In genomic region chr14:64363265-64363840, GRCh38 we compare ENCODE assay signal across 20 cellular contexts. TPM values are rescaled to one million over a fixed set of nuclear protein-coding genes. Genes with fewer than 3 reads are reported as not detected.
DNase-seq lines count a peak whose midpoint lies in the region; ATAC-seq and TF ChIP-seq lines count a peak whose summit lies in the region.
"Had no signal": no experiment of that assay in that cellular context is flagged by ENCODE, and none has a peak within 500 bp of the region (broad histone marks: within the 10 kb centered on the region; RNA-seq: fewer than 3 reads in every experiment).

No MANE protein-coding gene starts in this region.

- no peak overlapping the region for H2AFZ ChIP-seq in mammary epithelial cell (ENCODE audit: low read depth, low read length)
- peak overlapping the region; percentile 14 for H2AFZ ChIP-seq in fibroblast of lung (ENCODE audit: low read length)
- H2AFZ ChIP-seq: hepatocyte had no signal

- POLR2A ChIA-PET in MCF 10A (lab: Yijun Ruan, JAX): interaction anchor here (0.6 kb wide), 1 partner anchor 20 kb away, joined by 4 read pairs; no protein-coding TSS in a partner anchor

- ATAC-seq in right lobe of liver (no peak), HG03354 (IDR thresholded peaks at IDR 0.05; ENCODE audit: poor library complexity, severe bottlenecking, unreplicated experiment) (no peak)
- ATAC-seq: left cardiac atrium, Panc1 had no signal

- in situ Hi-C loops in mammary epithelial cell (cut with MboI; ENCODE audit: low sequenced_read_pairs in 2 of 2): no loop called here

- H3K36me3 ChIP-seq in mammary epithelial cell (ENCODE audit: insufficient read depth, low read length): no peaks in the 10 kb centered on the region
- H3K36me3 ChIP-seq in fibroblast of lung (ENCODE audit: control insufficient read depth, insufficient read depth, low read length): no peaks in the 10 kb centered on the region
- H3K36me3 ChIP-seq in right lobe of liver: no peaks in the 10 kb centered on the region

- WGBS in mammary epithelial cell (ENCODE audit: low coverage, missing lambda C conversion rate): 90% methylated on average over 3 of the region's 3 CpGs
- 69% methylated on average over 3 of the region's 3 CpGs for WGBS in right lobe of liver (ENCODE audit: insufficient coverage, low coverage, low lambda C conversion rate, missing lambda C conversion rate)

- H3K4me1 Mint-ChIP-seq in MCF 10A (ENCODE audit: insufficient read depth, unreplicated experiment): no peaks in the 10 kb centered on the region

- peaks cover 4% of the 10 kb centered on the region for H3K4me1 ChIP-seq in mammary epithelial cell (ENCODE audit: insufficient read depth, low read length)
- no peaks in the 10 kb centered on the region for H3K4me1 ChIP-seq in fibroblast of lung (ENCODE audit: control insufficient read depth, extremely low read depth, insufficient read depth, low read length)
- H3K4me1 ChIP-seq in right lobe of liver: no peaks in the 10 kb centered on the region

- no peak overlapping the region for H3K27ac ChIP-seq in mammary epithelial cell (ENCODE audit: insufficient read depth, low read depth, low read length)
- peak overlapping the region; percentile 61 for H3K27ac ChIP-seq in fibroblast of lung (ENCODE audit: insufficient read depth, low read length)
- no peak overlapping the region for H3K27ac ChIP-seq in right lobe of liver
- H3K27ac ChIP-seq: 22Rv1, hepatocyte had no signal

- H3K9ac ChIP-seq in mammary epithelial cell (ENCODE audit: insufficient read depth, low read length) (no peak overlapping the region), fibroblast of lung (ENCODE audit: insufficient read depth, low read length) (no peak overlapping the region)

- BruUV-seq in mammary epithelial cell (replicated peaks; lab: Mats Ljungman, UMichigan) (no TSS peak), MCF 10A (replicated peaks; lab: Mats Ljungman, UMichigan) (no TSS peak)

- H3K27me3 Mint-ChIP-seq in MCF 10A (ENCODE audit: insufficient read depth, unreplicated experiment): no peaks in the 10 kb centered on the region
- H3K27me3 Mint-ChIP-seq: activated naive CD8-positive, alpha-beta T cell; CD4-positive, alpha-beta T cell had no signal

- CTCF ChIA-PET in mammary epithelial cell (lab: Charles Lee; ENCODE audit: low non-redundant PET) (no interaction called here), MCF 10A (lab: Yijun Ruan, JAX) (no interaction called here)

- no peaks in the 10 kb centered on the region for H3K27me3 ChIP-seq in mammary epithelial cell (ENCODE audit: insufficient read depth, low read length)
- no peaks in the 10 kb centered on the region for H3K27me3 ChIP-seq in fibroblast of lung (ENCODE audit: control insufficient read depth, insufficient read depth, low read length)
- no peaks in the 10 kb centered on the region for H3K27me3 ChIP-seq in right lobe of liver
- H3K27me3 ChIP-seq: hepatocyte had no signal

- no peak overlapping the region for H3K4me3 ChIP-seq in mammary epithelial cell (replicated peaks in 1 of 3; ENCODE audit: insufficient read depth in 1 of 3, low read depth in 2 of 3, low read length in 3 of 3)
- H3K4me3 ChIP-seq in fibroblast of lung (replicated peaks in 1 of 4; ENCODE audit: control extremely low read depth in 1 of 4, insufficient read depth in 1 of 4, low read depth in 3 of 4, low read length in 4 of 4): no peak overlapping the region
- no peak overlapping the region for H3K4me3 ChIP-seq in right lobe of liver
- H3K4me3 ChIP-seq: hepatocyte had no signal

- dilution Hi-C loops in mammary epithelial cell (cut with HindIII; ENCODE audit: low sequenced_read_pairs): no loop called here

- no peak for TF ChIP-seq CTCF in mammary epithelial cell (conservative IDR thresholded peaks at IDR 0.05 in 1 of 2, IDR thresholded peaks at IDR 0.05 in 1 of 2; ENCODE audit: extremely low read depth in 1 of 2, insufficient read depth in 1 of 2, low read depth in 1 of 2, low read length in 2 of 2)
- no peak for TF ChIP-seq CTCF in MCF 10A (IDR thresholded peaks at IDR 0.05; ENCODE audit: unreplicated experiment)
- TF ChIP-seq CTCF in fibroblast of lung (conservative IDR thresholded peaks at IDR 0.05 in 1 of 2, IDR thresholded peaks at IDR 0.05 in 1 of 2; ENCODE audit: low read depth in 1 of 2, low read length in 2 of 2): no peak
- no peak for TF ChIP-seq CTCF in right lobe of liver (IDR thresholded peaks at IDR 0.05)

- DNase-seq in mammary epithelial cell: peak; percentile 14
- no peak for DNase-seq in MCF 10A (ENCODE audit: unreplicated experiment)
- peak; percentile 8 for DNase-seq in T1000 (lab: John Stamatoyannopoulos, UW)
- peak; percentile 24 to 74 for DNase-seq in fibroblast of lung (ENCODE audit: low read depth in 2 of 2)
- no peak for DNase-seq in right lobe of liver
- no peak for DNase-seq in activated CD4-positive, CD25-positive, alpha-beta regulatory T cell treated with anti-CD3 and anti-CD28 coated beads, Interleukin-2, amount 50 U/mL, for 72 hours
- DNase-seq in head of caudate nucleus: no peak
- DNase-seq: activated CD4-positive, alpha-beta T cell treated with anti-CD3 and anti-CD28 coated beads for 48 hours; activated T-cell treated with anti-CD3 and anti-CD28 coated beads for 4 hours; CD4-positive, alpha-beta T cell; central memory CD4-positive, alpha-beta T cell; left cardiac atrium; NCI-H2029 treated with DMSO at 0.1 percent for 48 hours; NCI-H526 had no signal

- no peak overlapping the region for H3K4me2 ChIP-seq in mammary epithelial cell (ENCODE audit: insufficient read depth, low read depth, low read length)
- peak overlapping the region; percentile 8 for H3K4me2 ChIP-seq in fibroblast of lung (ENCODE audit: extremely low read depth, insufficient read depth, low read length)
- H3K4me2 ChIP-seq: hepatocyte had no signal

- H3K79me2 ChIP-seq in mammary epithelial cell (ENCODE audit: insufficient read depth, low read length): no peaks in the 10 kb centered on the region
- no peaks in the 10 kb centered on the region for H3K79me2 ChIP-seq in fibroblast of lung (ENCODE audit: control insufficient read depth, insufficient read depth, low read length)
- H3K79me2 ChIP-seq: hepatocyte had no signal

- no peaks in the 10 kb centered on the region for H3K9me3 Mint-ChIP-seq in MCF 10A (ENCODE audit: unreplicated experiment)
- H3K9me3 Mint-ChIP-seq: CD4-positive, alpha-beta T cell; T-helper 1 cell treated with Interleukin-12 subunit alpha and Interleukin-12 subunit beta and Interleukin-4 antibody, amounts not matched to agents 30 μg/mL and 1 μg/mL, for 36 hours had no signal

- no peaks in the 10 kb centered on the region for H3K9me3 ChIP-seq in mammary epithelial cell (replicated peaks; ENCODE audit: insufficient read depth, low read length)
- no peaks in the 10 kb centered on the region for H3K9me3 ChIP-seq in fibroblast of lung (ENCODE audit: control insufficient read depth, insufficient read depth, low read depth, low read length)
- no peaks in the 10 kb centered on the region for H3K9me3 ChIP-seq in right lobe of liver

- no peak overlapping the region for H3K4me3 Mint-ChIP-seq in MCF 10A (ENCODE audit: unreplicated experiment)
- H3K4me3 Mint-ChIP-seq: activated naive CD8-positive, alpha-beta T cell; CD4-positive, alpha-beta T cell; T-helper 1 cell treated with Interleukin-12 subunit alpha and Interleukin-12 subunit beta and Interleukin-4 antibody, amounts not matched to agents 30 μg/mL and 1 μg/mL, for 36 hours had no signal

- TF ChIP-seq POLR2A in right lobe of liver (IDR thresholded peaks at IDR 0.05): no peak

- intact Hi-C loops in mammary epithelial cell (cut with micrococcal nuclease): no loop called here
- intact Hi-C loops in MCF 10A (cut with micrococcal nuclease): no loop called here
- intact Hi-C loops in right lobe of liver (cut with DNase I): no loop called here
- intact Hi-C loops in head of caudate nucleus (cut with DNase I): no loop called here

- no peaks in the 10 kb centered on the region for H4K20me1 ChIP-seq in mammary epithelial cell (ENCODE audit: insufficient read depth, low read length)
- H4K20me1 ChIP-seq in fibroblast of lung (ENCODE audit: control insufficient read depth, extremely low read depth, insufficient read depth, low read length): no peaks in the 10 kb centered on the region

- H3K27ac Mint-ChIP-seq in MCF 10A (ENCODE audit: low read depth, unreplicated experiment): no peak overlapping the region
- H3K27ac Mint-ChIP-seq: activated naive CD8-positive, alpha-beta T cell; CD4-positive, alpha-beta T cell; T-helper 1 cell treated with Interleukin-12 subunit alpha and Interleukin-12 subunit beta and Interleukin-4 antibody, amounts not matched to agents 30 μg/mL and 1 μg/mL, for 36 hours had no signal

- H3K36me3 Mint-ChIP-seq in MCF 10A (ENCODE audit: insufficient read depth, unreplicated experiment): no peaks in the 10 kb centered on the region

RNA-seq across cellular contexts. Expression of gene MTHFD1, which starts 24.8 kb away (rescaled TPM):
- total RNA-seq in mammary epithelial cell (100 to 1,000 TPM in 1 of 2 donors, 10 to 100 TPM in 1; 39.5 to 117 TPM), MCF 10A (2022) (57.6 and 72.7 TPM in 2 replicates), fibroblast of lung (33.1 and 41.6 TPM in 2 replicates), right lobe of liver (100 to 1,000 TPM; 158 to 265 (median 200) TPM)
- polyA plus RNA-seq in mammary epithelial cell (70.7 TPM), fibroblast of lung (39.4 and 76.4 TPM in 2 replicates)
- polyA minus RNA-seq in mammary epithelial cell (193 TPM), fibroblast of lung (ENCODE audit: low replicate concordance) (32.0 and 81.7 TPM in 2 replicates)
- polyA plus RNA-seq in fibroblast of lung (2012): 49.0 and 107 TPM in 2 replicates

Comparison
In these comparisons a context has a peak if more than half of its experiments do, and no peak if none do; other contexts are left out.
1. DNase-seq: peak in mammary epithelial cell (single experiment), T1000 (single experiment) and fibroblast of lung (2 of 2); none in MCF 10A (single experiment), right lobe of liver (0 of 3), activated CD4-positive, CD25-positive, alpha-beta regulatory T cell treated with anti-CD3 and anti-CD28 coated beads, Interleukin-2, amount 50 U/mL, for 72 hours (single experiment) and head of caudate nucleus (0 of 42).